Comparison of ENCODE assay signal across 9 cellular contexts in the genomic region with DNA sequence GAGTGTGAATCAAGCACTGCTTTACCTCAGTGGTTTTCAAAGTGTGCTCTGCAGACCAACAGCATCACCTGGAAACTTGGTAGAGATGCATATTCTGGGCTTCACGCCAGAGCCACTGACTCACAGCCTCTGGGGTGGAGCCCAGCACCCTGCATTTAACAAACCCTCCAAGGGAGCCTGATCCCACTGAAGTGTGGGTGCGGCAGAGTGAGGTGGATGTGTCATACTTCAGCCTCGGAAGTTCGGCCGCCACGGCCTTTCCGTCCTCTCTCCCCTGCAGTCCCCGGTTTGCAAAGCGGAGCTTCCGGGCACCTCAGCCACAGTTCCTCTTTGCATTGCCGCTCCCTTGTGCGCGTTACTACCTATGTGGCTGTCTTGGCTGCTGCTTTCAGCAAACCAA. TPM values are rescaled to one million over a fixed set of nuclear protein-coding genes. Genes with fewer than 3 reads are reported as not detected.
DNase-seq lines count a peak whose midpoint lies in the region; ATAC-seq, FAIRE-seq and TF ChIP-seq lines count a peak whose summit lies in the region.
"Had no signal": no experiment of that assay in that cellular context is flagged by ENCODE, and none has a peak within 500 bp of the region (broad histone marks: within the 10 kb centered on the region; RNA-seq: fewer than 3 reads in every experiment).

No MANE protein-coding gene starts in this region.

- H3K4me3 Mint-ChIP-seq in activated CD4-positive, alpha-beta memory T cell treated with anti-CD3 and anti-CD28 coated beads, Interleukin-2, amount 10 ng/mL, durations not matched to agents 7 days and 5 days = no peak overlapping the region
- no peak overlapping the region for H3K4me3 Mint-ChIP-seq in nephron progenitor cell

- no peaks in the 10 kb centered on the region for H3K9me3 ChIP-seq in kidney (ENCODE audit: control insufficient read depth in 1 of 2, low read length in 2 of 2)
- H3K9me3 ChIP-seq: HAP-1 had no signal

- DNase-seq in GM12891 (ENCODE audit: insufficient read length, low spot score) (no peak), NCI-H2029 treated with DMSO at 0.1 percent for 48 hours (lab: John Stamatoyannopoulos, UW) (peak; percentile 18), kidney (peak; percentile 89), nephron progenitor cell (no peak)
- DNase-seq in activated CD4-positive, alpha-beta memory T cell treated with anti-CD3 and anti-CD28 coated beads, Interleukin-2, amount 10 ng/mL, durations not matched to agents 7 days and 5 days = peak; percentile 21

- H3K4me3 ChIP-seq in kidney (ENCODE audit: low read length in 2 of 2) = no peak overlapping the region
- H3K4me3 ChIP-seq: HAP-1 had no signal

- peaks cover 1% of the 10 kb centered on the region for H3K27me3 Mint-ChIP-seq in activated CD4-positive, alpha-beta memory T cell treated with anti-CD3 and anti-CD28 coated beads, Interleukin-2, amount 10 ng/mL, durations not matched to agents 7 days and 5 days
- no peaks in the 10 kb centered on the region for H3K27me3 Mint-ChIP-seq in nephron progenitor cell (ENCODE audit: low read depth, poor library complexity)

- POLR2A ChIA-PET in activated CD4-positive, alpha-beta memory T cell treated with anti-CD3 and anti-CD28 coated beads, Interleukin-2, amount 10 ng/mL, durations not matched to agents 7 days and 5 days (lab: Charles Lee) = no interaction called here

- FAIRE-seq in GM12891 (lab: Jason Lieb, UNC) (no peak), kidney (lab: Jason Lieb, UNC) (no peak)

- H3K36me3 Mint-ChIP-seq in activated CD4-positive, alpha-beta memory T cell treated with anti-CD3 and anti-CD28 coated beads, Interleukin-2, amount 10 ng/mL, durations not matched to agents 7 days and 5 days (ENCODE audit: low read depth) = no peaks in the 10 kb centered on the region
- peaks cover 5% of the 10 kb centered on the region for H3K36me3 Mint-ChIP-seq in nephron progenitor cell (ENCODE audit: low read depth)

- TF ChIP-seq POLR2A in GM12891 (IDR thresholded peaks at IDR 0.05; ENCODE audit: low read depth, low read length) = no peak

- no peak overlapping the region for H3K27ac ChIP-seq in kidney (ENCODE audit: low read depth in 2 of 2, low read length in 2 of 2)

- no peaks in the 10 kb centered on the region for H3K4me1 ChIP-seq in kidney (ENCODE audit: control insufficient read depth in 1 of 2, insufficient read depth in 1 of 2, low read depth in 1 of 2, low read length in 2 of 2)
- H3K4me1 ChIP-seq: HAP-1 had no signal

- CTCF ChIA-PET in activated CD4-positive, alpha-beta memory T cell treated with anti-CD3 and anti-CD28 coated beads, Interleukin-2, amount 10 ng/mL, durations not matched to agents 7 days and 5 days (lab: Charles Lee) = interaction anchor here (0.9 to 2.6 kb wide), 11 partner anchors 8 to 1158 kb away, joined by 3 to 8 read pairs (median 5); a partner anchor contains a TSS

- H3K27ac Mint-ChIP-seq in activated CD4-positive, alpha-beta memory T cell treated with anti-CD3 and anti-CD28 coated beads, Interleukin-2, amount 10 ng/mL, durations not matched to agents 7 days and 5 days = no peak overlapping the region
- H3K27ac Mint-ChIP-seq in nephron progenitor cell = no peak overlapping the region

- intact Hi-C loops in kidney (cut with DNase I) = no loop called here

- H3K36me3 ChIP-seq in kidney (ENCODE audit: control insufficient read depth in 1 of 2, insufficient read depth in 2 of 2, low read length in 2 of 2) = no peaks in the 10 kb centered on the region
- H3K36me3 ChIP-seq: HAP-1 had no signal

- no peak for ATAC-seq in GM21423 (IDR thresholded peaks at IDR 0.05; ENCODE audit: unreplicated experiment)
- no peak for ATAC-seq in HG03457 (IDR thresholded peaks at IDR 0.05; ENCODE audit: unreplicated experiment)
- ATAC-seq in HG03039 (IDR thresholded peaks at IDR 0.05; ENCODE audit: unreplicated experiment) = no peak

- TF ChIP-seq CTCF in kidney (IDR thresholded peaks at IDR 0.05; ENCODE audit: borderline replicate concordance, extremely low read depth, insufficient read depth) = no peak
- TF ChIP-seq CTCF in nephron progenitor cell (IDR thresholded peaks at IDR 0.05) = no peak

- H3K9ac ChIP-seq in kidney (ENCODE audit: low read length in 2 of 2) = no peak overlapping the region

- no peaks in the 10 kb centered on the region for H3K9me3 Mint-ChIP-seq in activated CD4-positive, alpha-beta memory T cell treated with anti-CD3 and anti-CD28 coated beads, Interleukin-2, amount 10 ng/mL, durations not matched to agents 7 days and 5 days
- peaks cover 9% of the 10 kb centered on the region for H3K9me3 Mint-ChIP-seq in nephron progenitor cell

- peaks cover 2% of the 10 kb centered on the region for H3K4me1 Mint-ChIP-seq in activated CD4-positive, alpha-beta memory T cell treated with anti-CD3 and anti-CD28 coated beads, Interleukin-2, amount 10 ng/mL, durations not matched to agents 7 days and 5 days
- H3K4me1 Mint-ChIP-seq in nephron progenitor cell = peaks cover 29% of the 10 kb centered on the region

TF ChIP-seq in GM12891, 5 proteins besides CTCF, POLR2A, EP300 and RAD21:
- TF ChIP-seq POU2F2 (IDR thresholded peaks at IDR 0.05; ENCODE audit: low read depth, low read length) (no peak), POLR2AphosphoS5 (IDR thresholded peaks at IDR 0.05; ENCODE audit: low read depth, low read length) (no peak), SPI1 (IDR thresholded peaks at IDR 0.05; ENCODE audit: low read depth, low read length) (peak; percentile 61)

RNA-seq across cellular contexts. Expression of a gene that starts 33.3 kb away (rescaled TPM):
- polyA plus RNA-seq in GM12891 (2012; ENCODE audit: low read depth, missing spikeins) = 21.0 TPM
- total RNA-seq in activated CD4-positive, alpha-beta memory T cell treated with anti-CD3 and anti-CD28 coated beads, Interleukin-2, amount 10 ng/mL, durations not matched to agents 7 days and 5 days = 10 to 100 TPM; 33.8 to 34.0 TPM
- 49.0 TPM for total RNA-seq in kidney
- 86.5 TPM for polyA plus RNA-seq in kidney (ENCODE audit: insufficient read depth, low read depth, low replicate concordance)

RNA-seq across cellular contexts. Expression of a gene that starts 33.6 kb away (rescaled TPM):
- polyA plus RNA-seq in GM12891 (2012; ENCODE audit: low read depth, missing spikeins) = not detected
- total RNA-seq in activated CD4-positive, alpha-beta memory T cell treated with anti-CD3 and anti-CD28 coated beads, Interleukin-2, amount 10 ng/mL, durations not matched to agents 7 days and 5 days = under 1 TPM; 0.08 to 0.20 TPM
- total RNA-seq in kidney = 8.6 TPM
- 8.5 TPM for polyA plus RNA-seq in kidney (ENCODE audit: insufficient read depth, low read depth, low replicate concordance)

Comparison
In these comparisons a context has a peak if more than half of its experiments do, and no peak if none do; other contexts are left out.
1. DNase-seq: peak in NCI-H2029 treated with DMSO at 0.1 percent for 48 hours (single experiment), activated CD4-positive, alpha-beta memory T cell treated with anti-CD3 and anti-CD28 coated beads, Interleukin-2, amount 10 ng/mL, durations not matched to agents 7 days and 5 days (single experiment) and kidney (single experiment); none in GM12891 (single experiment) and nephron progenitor cell (single experiment).